16 cellular contexts compared by ENCODE assay signal in genomic region chr5:9523090-9523813, GRCh38. TPM values are rescaled to one million over a fixed set of nuclear protein-coding genes. Genes with fewer than 3 reads are reported as not detected.
DNase-seq lines count a peak whose midpoint lies in the region; ATAC-seq, FAIRE-seq and TF ChIP-seq lines count a peak whose summit lies in the region.
"Had no signal": no experiment of that assay in that cellular context is flagged by ENCODE, and none has a peak within 500 bp of the region (broad histone marks: within the 10 kb centered on the region; RNA-seq: fewer than 3 reads in every experiment).

No MANE protein-coding gene starts in this region.

- H3K4me1 ChIP-seq in adipocyte (ENCODE audit: control insufficient read depth, insufficient read depth, low read length) = peaks cover 26% of the 10 kb centered on the region

- no peaks in the 10 kb centered on the region for H3K36me3 ChIP-seq in adipocyte (ENCODE audit: control insufficient read depth, insufficient read depth, low read length, severe bottlenecking)
- H3K36me3 ChIP-seq in H7 (replicated peaks; ENCODE audit: control insufficient read depth, insufficient read depth, low read length) = no peaks in the 10 kb centered on the region

- H3K4me3 ChIP-seq in adipocyte (ENCODE audit: low read length) (no peak overlapping the region), H7 (ENCODE audit: insufficient read depth, low read depth, low read length) (no peak overlapping the region)
- H3K4me3 ChIP-seq: GM12878 had no signal

- no peak overlapping the region for H3K27ac ChIP-seq in caudate nucleus (ENCODE audit: low read depth, low read length)

- no peak for ATAC-seq in activated CD8-positive, alpha-beta T cell treated with anti-CD3 and anti-CD28 coated beads, Interleukin-2, amount 10 ng/mL, durations not matched to agents 7 days and 5 days

- no peaks in the 10 kb centered on the region for H3K9me3 Mint-ChIP-seq in activated CD8-positive, alpha-beta T cell treated with anti-CD3 and anti-CD28 coated beads, Interleukin-2, amount 10 ng/mL, durations not matched to agents 7 days and 5 days (ENCODE audit: insufficient read depth)
- H3K9me3 Mint-ChIP-seq: activated naive CD4-positive, alpha-beta T cell treated with anti-CD3 and anti-CD28 coated beads, Interleukin-2, amount 50 U/mL, for 24 hours had no signal

- peak; percentile 97 for FAIRE-seq in islet of Langerhans (lab: Jason Lieb, UNC)

- H3K9ac ChIP-seq in adipocyte (ENCODE audit: low read length) = no peak overlapping the region

- no peaks in the 10 kb centered on the region for H3K4me1 Mint-ChIP-seq in activated CD8-positive, alpha-beta T cell treated with anti-CD3 and anti-CD28 coated beads, Interleukin-2, amount 10 ng/mL, durations not matched to agents 7 days and 5 days (ENCODE audit: low read depth)
- H3K4me1 Mint-ChIP-seq: activated naive CD4-positive, alpha-beta T cell treated with anti-CD3 and anti-CD28 coated beads, Interleukin-2, amount 50 U/mL, for 24 hours; central memory CD8-positive, alpha-beta T cell had no signal

- no peak overlapping the region for H3K4me3 Mint-ChIP-seq in activated CD8-positive, alpha-beta T cell treated with anti-CD3 and anti-CD28 coated beads, Interleukin-2, amount 10 ng/mL, durations not matched to agents 7 days and 5 days
- H3K4me3 Mint-ChIP-seq: activated naive CD4-positive, alpha-beta T cell treated with anti-CD3 and anti-CD28 coated beads, Interleukin-2, amount 50 U/mL, for 24 hours; central memory CD8-positive, alpha-beta T cell had no signal

- POLR2A ChIA-PET in activated CD8-positive, alpha-beta T cell treated with anti-CD3 and anti-CD28 coated beads, Interleukin-2, amount 10 ng/mL, durations not matched to agents 7 days and 5 days (lab: Charles Lee) = no interaction called here

- no peaks in the 10 kb centered on the region for H3K27me3 Mint-ChIP-seq in activated CD8-positive, alpha-beta T cell treated with anti-CD3 and anti-CD28 coated beads, Interleukin-2, amount 10 ng/mL, durations not matched to agents 7 days and 5 days (ENCODE audit: low read depth)
- H3K27me3 Mint-ChIP-seq: activated naive CD4-positive, alpha-beta T cell treated with anti-CD3 and anti-CD28 coated beads, Interleukin-2, amount 50 U/mL, for 24 hours; central memory CD8-positive, alpha-beta T cell had no signal

- no peaks in the 10 kb centered on the region for H3K36me3 Mint-ChIP-seq in activated CD8-positive, alpha-beta T cell treated with anti-CD3 and anti-CD28 coated beads, Interleukin-2, amount 10 ng/mL, durations not matched to agents 7 days and 5 days (ENCODE audit: low read depth)
- H3K36me3 Mint-ChIP-seq: activated naive CD4-positive, alpha-beta T cell treated with anti-CD3 and anti-CD28 coated beads, Interleukin-2, amount 50 U/mL, for 24 hours had no signal

- CTCF ChIA-PET in activated CD8-positive, alpha-beta T cell treated with anti-CD3 and anti-CD28 coated beads, Interleukin-2, amount 10 ng/mL, durations not matched to agents 7 days and 5 days (lab: Charles Lee) = no interaction called here

- H3K9me3 ChIP-seq in adipocyte (ENCODE audit: control insufficient read depth, low read length) = no peaks in the 10 kb centered on the region

- DNase-seq in A172 (ENCODE audit: low spot score) = peak; percentile 76
- DNase-seq in HT1080 (ENCODE audit: low read depth) = peak; percentile 63
- peak; percentile 58 for DNase-seq in adipocyte (ENCODE audit: low read depth)
- no peak for DNase-seq in H7
- DNase-seq in activated CD8-positive, alpha-beta T cell treated with anti-CD3 and anti-CD28 coated beads, Interleukin-2, amount 10 ng/mL, durations not matched to agents 7 days and 5 days = no peak
- DNase-seq in caudate nucleus (lab: John Stamatoyannopoulos, UW) = no peak
- no peak for DNase-seq in GM10266 (ENCODE audit: extremely low spot score)
- DNase-seq: DMS79 treated with DMSO at 0.1 percent for 48 hours, HCEC 1CT, NCI-H2171, occipital lobe had no signal

- no peak overlapping the region for H3K27ac Mint-ChIP-seq in activated CD8-positive, alpha-beta T cell treated with anti-CD3 and anti-CD28 coated beads, Interleukin-2, amount 10 ng/mL, durations not matched to agents 7 days and 5 days
- H3K27ac Mint-ChIP-seq: activated naive CD4-positive, alpha-beta T cell treated with anti-CD3 and anti-CD28 coated beads, Interleukin-2, amount 50 U/mL, for 24 hours had no signal

- TF ChIP-seq CTCF in GM10266 (IDR thresholded peaks at IDR 0.05; ENCODE audit: control insufficient read depth, insufficient read depth, low read depth, missing control alignments) = no peak

- no peaks in the 10 kb centered on the region for H3K27me3 ChIP-seq in adipocyte (replicated peaks; ENCODE audit: control insufficient read depth, insufficient read depth, low read length)
- no peaks in the 10 kb centered on the region for H3K27me3 ChIP-seq in H7 (ENCODE audit: control insufficient read depth, insufficient read depth, low read length)

RNA-seq across cellular contexts. Expression of gene SEMA5A, which starts 22.6 kb away (rescaled TPM):
- 9.3 and 12.0 TPM in 2 replicates for total RNA-seq in A172 (2014; rRNA removed; shearing (Covaris generic))
- 1.8 and 2.7 TPM in 2 replicates for total RNA-seq in HT1080 (2014; rRNA removed; shearing (Covaris generic))
- 2.9 and 5.3 TPM in 2 replicates for polyA plus RNA-seq in HT1080 (2015; cell fraction: cytosol; rRNA removed)
- 4.6 and 5.8 TPM in 2 replicates for polyA plus RNA-seq in HT1080 (2015; cell fraction: nucleus; rRNA removed)
- 6.5 and 7.9 TPM in 2 replicates for total RNA-seq in H7 (2014; rRNA removed; shearing (Covaris generic))
- total RNA-seq in activated CD8-positive, alpha-beta T cell treated with anti-CD3 and anti-CD28 coated beads, Interleukin-2, amount 10 ng/mL, durations not matched to agents 7 days and 5 days = not detected
- total RNA-seq: OCI-LY7 had no signal

Comparison
In these comparisons a context has a peak if more than half of its experiments do, and no peak if none do; other contexts are left out.
1. DNase-seq: peak in A172 (single experiment), HT1080 (single experiment) and adipocyte (single experiment); none in H7 (single experiment), activated CD8-positive, alpha-beta T cell treated with anti-CD3 and anti-CD28 coated beads, Interleukin-2, amount 10 ng/mL, durations not matched to agents 7 days and 5 days (single experiment), caudate nucleus (0 of 61) and GM10266 (single experiment).